Comparison of ENCODE assay signal across 27 cellular contexts in genomic region chr1:119815361-119815760, GRCh38. TPM values are rescaled to one million over a fixed set of nuclear protein-coding genes. Genes with fewer than 3 reads are reported as not detected.
A peak's percentile ranks its signal among the peaks of the same experiment; 100 is the strongest.
DNase-seq lines count a peak whose midpoint lies in the region; TF ChIP-seq lines count a peak whose summit lies in the region.
"Had no signal": no experiment of that assay in that cellular context is flagged by ENCODE, and none has a peak within 500 bp of the region (broad histone marks: within the 10 kb centered on the region; RNA-seq: fewer than 3 reads in every experiment).

No MANE protein-coding gene starts in this region.

- no peaks in the 10 kb centered on the region for H3K27me3 ChIP-seq in brain microvascular endothelial cell (replicated peaks)
- H3K27me3 ChIP-seq in endodermal cell (ENCODE audit: control insufficient read depth, insufficient read depth, low read length, poor library complexity, severe bottlenecking) = peaks cover 8% of the 10 kb centered on the region
- H3K27me3 ChIP-seq: cardiac muscle cell, dorsolateral prefrontal cortex, vagina had no signal

- H3K4me1 Mint-ChIP-seq in endodermal cell = no peaks in the 10 kb centered on the region
- H3K4me1 Mint-ChIP-seq: activated B cell treated with CpG ODN at 0.5 μM for 24 hours; CD8-positive, alpha-beta memory T cell; nephron had no signal

- H3K36me3 ChIP-seq in brain microvascular endothelial cell (replicated peaks) = no peaks in the 10 kb centered on the region
- H3K36me3 ChIP-seq in endodermal cell (ENCODE audit: control insufficient read depth, insufficient read depth, low read length) = no peaks in the 10 kb centered on the region
- H3K36me3 ChIP-seq: cardiac muscle cell, HAP-1, vagina had no signal

- no peaks in the 10 kb centered on the region for H3K4me1 ChIP-seq in endodermal cell (ENCODE audit: control insufficient read depth, insufficient read depth, low read length)
- H3K4me1 ChIP-seq: HAP-1, vagina had no signal

- H3K4me3 ChIP-seq in brain microvascular endothelial cell (ENCODE audit: low read depth, low read length) (no peak overlapping the region), endodermal cell (ENCODE audit: low read length) (no peak overlapping the region)
- H3K4me3 ChIP-seq: cardiac muscle cell, dorsolateral prefrontal cortex, HAP-1, smooth muscle cell, vagina had no signal

- H3K9me3 Mint-ChIP-seq in endodermal cell = no peaks in the 10 kb centered on the region
- H3K9me3 Mint-ChIP-seq: activated B cell treated with CpG ODN at 0.5 μM for 24 hours; activated T-cell treated with anti-CD3 and anti-CD28 coated beads, Interleukin-2, amount 50 U/mL, for 72 hours; CD8-positive, alpha-beta memory T cell; nephron had no signal

- no peak overlapping the region for H3K27ac Mint-ChIP-seq in endodermal cell
- H3K27ac Mint-ChIP-seq: activated B cell treated with CpG ODN at 0.5 μM for 24 hours; activated naive CD8-positive, alpha-beta T cell; activated T-cell treated with anti-CD3 and anti-CD28 coated beads, Interleukin-2, amount 50 U/mL, for 72 hours; CD8-positive, alpha-beta memory T cell; nephron had no signal

- H3K27me3 Mint-ChIP-seq in endodermal cell (ENCODE audit: insufficient read depth) = peaks cover 8% of the 10 kb centered on the region
- H3K27me3 Mint-ChIP-seq: activated naive CD8-positive, alpha-beta T cell had no signal

- no peaks in the 10 kb centered on the region for H3K9me3 ChIP-seq in endodermal cell (ENCODE audit: control insufficient read depth, low read length)
- H3K9me3 ChIP-seq: HAP-1, vagina had no signal

- H3K27ac ChIP-seq in brain microvascular endothelial cell (no peak overlapping the region), endodermal cell (ENCODE audit: low read depth, low read length) (no peak overlapping the region)
- H3K27ac ChIP-seq: dorsolateral prefrontal cortex, RWPE1, vagina had no signal

- H3K9ac ChIP-seq in endodermal cell (ENCODE audit: extremely low read depth, low read length, poor library complexity, severe bottlenecking) = no peak overlapping the region

- in situ Hi-C loops in brain microvascular endothelial cell (cut with HindIII; ENCODE audit: low pct_ligation_motif_present, low sequenced_read_pairs) = no loop called here

- TF ChIP-seq CTCF in brain microvascular endothelial cell (IDR thresholded peaks at IDR 0.05; ENCODE audit: low read depth, low read length, missing control alignments) (no peak), endodermal cell (conservative IDR thresholded peaks at IDR 0.05) (no peak)

- H3K4me3 Mint-ChIP-seq in endodermal cell = no peak overlapping the region
- H3K4me3 Mint-ChIP-seq: activated B cell treated with CpG ODN at 0.5 μM for 24 hours; activated naive CD8-positive, alpha-beta T cell; activated T-cell treated with anti-CD3 and anti-CD28 coated beads, Interleukin-2, amount 50 U/mL, for 72 hours; CD8-positive, alpha-beta memory T cell; nephron had no signal

- no peaks in the 10 kb centered on the region for H3K36me3 Mint-ChIP-seq in endodermal cell (ENCODE audit: low read depth)
- H3K36me3 Mint-ChIP-seq: activated naive CD8-positive, alpha-beta T cell; CD8-positive, alpha-beta memory T cell had no signal

- DNase-seq in GM04503 (ENCODE audit: low read depth) = peak; percentile 5
- peak; percentile 78 for DNase-seq in RPMI7951 (ENCODE audit: low read depth)
- DNase-seq in brain microvascular endothelial cell = peak; percentile 12
- DNase-seq in myocyte (ENCODE audit: low read depth) = peak; percentile 68
- DNase-seq in endodermal cell = no peak
- no peak for DNase-seq in SIG-M5 (lab: John Stamatoyannopoulos, UW)
- DNase-seq in NOMO-1 treated with DMSO at 0.1 percent for 48 hours (lab: John Stamatoyannopoulos, UW; ENCODE audit: unreplicated experiment) = no peak
- DNase-seq in T1000 (lab: John Stamatoyannopoulos, UW) = no peak
- DNase-seq: activated B cell treated with CpG ODN at 0.5 μM for 24 hours; activated T-cell treated with anti-CD3 and anti-CD28 coated beads, Interleukin-2, amount 50 U/mL, for 72 hours; CD8-positive, alpha-beta memory T cell; DMS79 treated with DMSO at 0.1 percent for 48 hours; dorsolateral prefrontal cortex; erythroblast; MM.1S; NCI-H1694; stimulated activated CD4-positive, alpha-beta T cell treated with anti-CD3 and anti-CD28 coated beads, Interleukin-4, amount 100 ng/mL, for 24 hours had no signal

- 97 to 100% methylated on average over 2 to 3 of the region's 3 CpGs for WGBS in endodermal cell (ENCODE audit: insufficient coverage in 1 of 2, insufficient read length in 1 of 2), 2 experiments

RNA-seq across cellular contexts. Expression of gene REG4, which starts 4.1 kb away (rescaled TPM):
- not detected in 2 replicates for total RNA-seq in RPMI7951 (2014; rRNA removed; shearing (Covaris generic))
- not detected in 2 replicates for total RNA-seq in myocyte
- polyA plus RNA-seq in myocyte (2012) = not detected
- not detected for total RNA-seq in endodermal cell
- polyA plus RNA-seq in endodermal cell (2013, experiment 1 of 2) = not detected
- polyA plus RNA-seq in endodermal cell (2013, experiment 2 of 2) = not detected
- total RNA-seq: activated B cell treated with CpG ODN at 0.5 μM for 24 hours, cardiac muscle cell, dorsolateral prefrontal cortex, lung microvascular endothelial cell, posterior vena cava, smooth muscle cell, vagina had no signal
- polyA plus RNA-seq: cardiac muscle cell, smooth muscle cell had no signal

RNA-seq across cellular contexts. Expression of gene HMGCS2, which starts 46.7 kb away (rescaled TPM):
- not detected in 2 replicates for total RNA-seq in RPMI7951 (2014; rRNA removed; shearing (Covaris generic))
- total RNA-seq in myocyte (not detected in 2 replicates), endodermal cell (not detected)
- not detected for polyA plus RNA-seq in myocyte (2012)
- polyA plus RNA-seq in endodermal cell (2013, experiment 1 of 2) = 0.64 TPM
- 0.91 TPM for polyA plus RNA-seq in endodermal cell (2013, experiment 2 of 2)
- total RNA-seq: activated B cell treated with CpG ODN at 0.5 μM for 24 hours; activated T-cell treated with anti-CD3 and anti-CD28 coated beads, Interleukin-2, amount 50 U/mL, for 72 hours; cardiac muscle cell; CD8-positive, alpha-beta memory T cell; lung microvascular endothelial cell; posterior vena cava; smooth muscle cell; T-helper 1 cell treated with Interleukin-12 subunit alpha and Interleukin-12 subunit beta and Interleukin-4 antibody, amounts not matched to agents 30 ng/mL and 1 ng/mL, for 36 hours had no signal
- polyA plus RNA-seq: CD8-positive, alpha-beta memory T cell; smooth muscle cell had no signal

Comparison
In these comparisons a context has a peak if more than half of its experiments do, and no peak if none do; other contexts are left out.
1. DNase-seq: peak in GM04503 (single experiment), RPMI7951 (single experiment), brain microvascular endothelial cell (single experiment) and myocyte (single experiment); none in endodermal cell (single experiment), SIG-M5 (single experiment), NOMO-1 treated with DMSO at 0.1 percent for 48 hours (single experiment) and T1000 (single experiment).